ENCODE assay signal across 25 cellular contexts in genomic region chr10:63536678-63537077, GRCh38. TPM values are rescaled to one million over a fixed set of nuclear protein-coding genes. Genes with fewer than 3 reads are reported as not detected.
DNase-seq lines count a peak whose midpoint lies in the region; ATAC-seq, FAIRE-seq and TF ChIP-seq lines count a peak whose summit lies in the region.
"Had no signal": no experiment of that assay in that cellular context is flagged by ENCODE, and none has a peak within 500 bp of the region (broad histone marks: within the 10 kb centered on the region; RNA-seq: fewer than 3 reads in every experiment).

No MANE protein-coding gene starts in this region.

- POLR2A ChIA-PET in HepG2 (lab: Yijun Ruan, JAX): no interaction called here
- POLR2A ChIA-PET in SK-N-SH (lab: Yijun Ruan, JAX): no interaction called here

- H3K4me3 ChIP-seq in HepG2 (replicated peaks in 1 of 3; ENCODE audit: insufficient read depth in 1 of 3, low read depth in 2 of 3, low read length in 3 of 3) (no peak overlapping the region), right lobe of liver (no peak overlapping the region), SK-N-SH (ENCODE audit: low read depth in 2 of 2, low read length in 1 of 2) (no peak overlapping the region)
- H3K4me3 ChIP-seq: BLaER1 had no signal

- DNase-seq in HepG2 (ENCODE audit: low spot score): no peak
- no peak for DNase-seq in right lobe of liver
- no peak for DNase-seq in T-helper 17 cell
- DNase-seq in epithelial cell of prostate (ENCODE audit: low read depth, low spot score): no peak
- DNase-seq in osteocyte (ENCODE audit: extremely low spot score, unreplicated experiment): no peak
- no peak for DNase-seq in SK-N-SH
- DNase-seq in activated CD4-positive, CD25-positive, alpha-beta regulatory T cell treated with anti-CD3 and anti-CD28 coated beads, Interleukin-2, amount 50 U/mL, for 72 hours: no peak
- DNase-seq in retina: no peak
- DNase-seq: Caco-2; CD4-positive, CD25-positive, alpha-beta regulatory T cell; CD8-positive, alpha-beta T cell; DMS 273 treated with DMSO at 0.1 percent for 48 hours; DMS79; EL; GF-D8; GOT3; H7; HCEC 1CT had no signal

- TF ChIP-seq EP300 in HepG2 (IDR thresholded peaks at IDR 0.05; ENCODE audit: low read depth in 2 of 2, low read length in 2 of 2) (no peak), HepG2 (CRISPR knock-in tag; IDR thresholded peaks at IDR 0.05; ENCODE audit: borderline replicate concordance) (no peak), SK-N-SH (IDR thresholded peaks at IDR 0.05; ENCODE audit: borderline replicate concordance in 1 of 2, low read depth in 1 of 2, low read length in 1 of 2) (no peak)

- H3K27me3 ChIP-seq in HepG2 (ENCODE audit: control insufficient read depth in 1 of 2, insufficient read depth in 2 of 2, low read length in 2 of 2): no peaks in the 10 kb centered on the region
- H3K27me3 ChIP-seq in right lobe of liver: no peaks in the 10 kb centered on the region
- H3K27me3 ChIP-seq in SK-N-SH (ENCODE audit: insufficient read depth): no peaks in the 10 kb centered on the region
- H3K27me3 ChIP-seq: BLaER1 had no signal

- no peak overlapping the region for H3K4me2 ChIP-seq in HepG2 (ENCODE audit: low read depth, low read length)
- no peak overlapping the region for H3K4me2 ChIP-seq in SK-N-SH
- H3K4me2 ChIP-seq: BLaER1 had no signal

- TF ChIP-seq POLR2A in HepG2 (IDR thresholded peaks at IDR 0.05; ENCODE audit: insufficient read depth in 1 of 2, low read depth in 2 of 2, low read length in 2 of 2) (no peak), right lobe of liver (IDR thresholded peaks at IDR 0.05) (no peak)

- peaks cover 16% of the 10 kb centered on the region for H3K4me1 Mint-ChIP-seq in T-helper 17 cell
- H3K4me1 Mint-ChIP-seq in osteocyte (ENCODE audit: unreplicated experiment): peaks cover 16% of the 10 kb centered on the region
- H3K4me1 Mint-ChIP-seq: B cell had no signal

- H4K20me1 ChIP-seq in HepG2 (ENCODE audit: insufficient read depth, low read length) (no peaks in the 10 kb centered on the region), SK-N-SH (ENCODE audit: insufficient read depth) (no peaks in the 10 kb centered on the region; the same call in 1 of the 2 replicates)

- intact Hi-C loops in HepG2 (cut with micrococcal nuclease; ENCODE audit: unreplicated experiment) (no loop called here), right lobe of liver (cut with DNase I) (no loop called here)

- H3K9me3 Mint-ChIP-seq in osteocyte (ENCODE audit: unreplicated experiment): no peaks in the 10 kb centered on the region
- H3K9me3 Mint-ChIP-seq: CD4-positive, CD25-positive, alpha-beta regulatory T cell; CD8-positive, alpha-beta T cell had no signal

- peaks cover 16% of the 10 kb centered on the region for H3K79me2 ChIP-seq in HepG2 (ENCODE audit: insufficient read depth, low read length)
- peaks cover 54% of the 10 kb centered on the region for H3K79me2 ChIP-seq in SK-N-SH (ENCODE audit: insufficient read depth)

- no TSS peak for BruUV-seq in HepG2 (replicated peaks; lab: Mats Ljungman, UMichigan)

- ATAC-seq in HepG2: no peak
- ATAC-seq in right lobe of liver: no peak
- ATAC-seq in T-helper 17 cell: no peak
- ATAC-seq: CD8-positive, alpha-beta T cell had no signal

- H3K36me3 Mint-ChIP-seq in T-helper 17 cell (ENCODE audit: low read depth) (peaks cover 2% of the 10 kb centered on the region), osteocyte (ENCODE audit: unreplicated experiment) (peaks cover 1% of the 10 kb centered on the region)
- H3K36me3 Mint-ChIP-seq: CD4-positive, CD25-positive, alpha-beta regulatory T cell; CD8-positive, alpha-beta T cell had no signal

- H2AFZ ChIP-seq in HepG2 (ENCODE audit: low read length): no peak overlapping the region
- no peak overlapping the region for H2AFZ ChIP-seq in SK-N-SH (ENCODE audit: low read depth)

- TF ChIP-seq RAD21 in HepG2 (CRISPR knock-in tag; IDR thresholded peaks at IDR 0.05) (no peak), SK-N-SH (IDR thresholded peaks at IDR 0.05; ENCODE audit: low read length) (no peak)

- H3F3A ChIP-seq in SK-N-SH (replicated peaks; ENCODE audit: insufficient read depth): peaks cover 19% of the 10 kb centered on the region

- no peaks in the 10 kb centered on the region for H3K9me3 ChIP-seq in HepG2 (ENCODE audit: low read length)
- H3K9me3 ChIP-seq in right lobe of liver: no peaks in the 10 kb centered on the region
- H3K9me3 ChIP-seq in T-helper 17 cell (ENCODE audit: control insufficient read depth, low read length, poor library complexity, severe bottlenecking): no peaks in the 10 kb centered on the region
- H3K9me3 ChIP-seq in SK-N-SH: no peaks in the 10 kb centered on the region
- H3K9me3 ChIP-seq: Caco-2 had no signal

- in situ Hi-C loops in HepG2 (cut with HindIII; ENCODE audit: extremely low pct_ligation_motif_present, low pct_unique_long_range_greater_than_20kb): no loop called here

- peak overlapping the region; percentile 67 for H3K27ac Mint-ChIP-seq in T-helper 17 cell
- H3K27ac Mint-ChIP-seq in osteocyte (ENCODE audit: unreplicated experiment): no peak overlapping the region
- H3K27ac Mint-ChIP-seq: B cell; CD4-positive, CD25-positive, alpha-beta regulatory T cell; CD8-positive, alpha-beta T cell had no signal

- no peak overlapping the region for H3K27ac ChIP-seq in HepG2 (ENCODE audit: extremely low read length, insufficient read depth, low read length)
- H3K27ac ChIP-seq in right lobe of liver: no peak overlapping the region
- peak overlapping the region; percentile 58 for H3K27ac ChIP-seq in epithelial cell of prostate
- H3K27ac ChIP-seq in SK-N-SH (ENCODE audit: low read depth in 2 of 2, low read length in 1 of 2): no peak overlapping the region; a peak in 1 of 4 replicates
- H3K27ac ChIP-seq: 22Rv1, BLaER1, C4-2B had no signal

- CTCF ChIA-PET in HepG2 (lab: Yijun Ruan, JAX; ENCODE audit: low intra/inter-chr PET ratio, low total read pairs): no interaction called here
- CTCF ChIA-PET in SK-N-SH (lab: Yijun Ruan, JAX): interaction anchor here (1.1 to 2.3 kb wide), 3 partner anchors 12 to 319 kb away, joined by 3 to 10 read pairs (median 4); no protein-coding TSS in a partner anchor

- H3K9ac ChIP-seq in HepG2 (ENCODE audit: insufficient read depth, low read depth, low read length) (no peak overlapping the region), SK-N-SH (no peak overlapping the region)
- H3K9ac ChIP-seq: BLaER1 had no signal

- H3K9me2 ChIP-seq in SK-N-SH: no peaks in the 10 kb centered on the region

- no peaks in the 10 kb centered on the region for H3K36me3 ChIP-seq in HepG2 (replicated peaks in 1 of 2; ENCODE audit: control insufficient read depth in 1 of 2, insufficient read depth in 2 of 2, low read length in 2 of 2)
- H3K36me3 ChIP-seq in right lobe of liver: no peaks in the 10 kb centered on the region
- peaks cover 0 to 4% of the 10 kb centered on the region in 2 experiments for H3K36me3 ChIP-seq in SK-N-SH (replicated peaks in 1 of 2; ENCODE audit: control insufficient read depth in 1 of 2, insufficient read depth in 2 of 2, low read length in 1 of 2)
- H3K36me3 ChIP-seq: BLaER1 had no signal

- no peaks in the 10 kb centered on the region for H3K27me3 Mint-ChIP-seq in T-helper 17 cell
- H3K27me3 Mint-ChIP-seq in osteocyte (ENCODE audit: unreplicated experiment): no peaks in the 10 kb centered on the region
- H3K27me3 Mint-ChIP-seq: B cell had no signal

- TF ChIP-seq CTCF in HepG2 (CRISPR knock-in tag; IDR thresholded peaks at IDR 0.05) (no peak), right lobe of liver (IDR thresholded peaks at IDR 0.05) (no peak), osteocyte (IDR thresholded peaks at IDR 0.05) (no peak), SK-N-SH (IDR thresholded peaks at IDR 0.05) (no peak)

- H3K4me3 Mint-ChIP-seq in T-helper 17 cell: no peak overlapping the region
- H3K4me3 Mint-ChIP-seq in osteocyte (ENCODE audit: unreplicated experiment): no peak overlapping the region
- H3K4me3 Mint-ChIP-seq: B cell; CD4-positive, CD25-positive, alpha-beta regulatory T cell; CD8-positive, alpha-beta T cell had no signal

- H3K4me1 ChIP-seq in HepG2 (ENCODE audit: insufficient read depth, low read length) (no peaks in the 10 kb centered on the region), right lobe of liver (no peaks in the 10 kb centered on the region), SK-N-SH (ENCODE audit: control insufficient read depth in 1 of 2, insufficient read depth in 2 of 2, low read depth in 1 of 2, low read length in 1 of 2) (peaks cover 4 to 25% of the 10 kb centered on the region in 2 experiments; a peak in 3 of 4 replicates)
- H3K4me1 ChIP-seq: Caco-2 had no signal

- no peak for FAIRE-seq in HepG2 (lab: Jason Lieb, UNC)
- FAIRE-seq: D721Med, GM12891, GM18507 had no signal

TF ChIP-seq in SK-N-SH, 30 proteins besides CTCF, POLR2A, EP300 and RAD21 (continues in another document):
- TF ChIP-seq MXI1 (IDR thresholded peaks at IDR 0.05; ENCODE audit: low read depth, low read length): no peak
- no peak for TF ChIP-seq FOXJ3 (CRISPR knock-in tag; IDR thresholded peaks at IDR 0.05)

RNA-seq across cellular contexts. Expression of gene REEP3, which starts 15.5 kb away (rescaled TPM):
- total RNA-seq in HepG2 (2016; rRNA removed; fragmentation: Illumina TruSeq; extraction: Trizol) (29.1 and 31.4 TPM in 2 replicates), right lobe of liver (10 to 100 TPM; 21.1 to 38.8 (median 28.0) TPM), T-helper 17 cell (10 to 100 TPM; 21.1 TPM), osteocyte (80.4 and 85.7 TPM in 2 replicates)
- 23.6 and 27.7 TPM in 2 replicates for total RNA-seq in HepG2 (2016; cell fraction: cytosol; rRNA removed; fragmentation: Illumina TruSeq; extraction: Trizol; ENCODE audit: low read depth)
- total RNA-seq in HepG2 (2016; cell fraction: insoluble cytoplasmic fraction; rRNA removed; fragmentation: Illumina TruSeq; extraction: Trizol): 27.1 and 27.9 TPM in 2 replicates
- 34.9 and 39.7 TPM in 2 replicates for total RNA-seq in HepG2 (2016; cell fraction: membrane; rRNA removed; fragmentation: Illumina TruSeq; extraction: Trizol)
- total RNA-seq in HepG2 (2016; cell fraction: nucleus; rRNA removed; fragmentation: Illumina TruSeq; extraction: Trizol): 13.9 and 19.8 TPM in 2 replicates
- polyA plus RNA-seq in HepG2 (2011; rRNA removed) (5.3 and 7.1 TPM in 2 replicates), SK-N-SH (2012; rRNA removed) (7.6 and 9.6 TPM in 2 replicates)
- polyA plus RNA-seq in HepG2 (2011; cell fraction: cytosol; rRNA removed): 5.4 and 8.4 TPM in 2 replicates
- polyA plus RNA-seq in HepG2 (2011; cell fraction: nucleus; rRNA removed): 2.7 and 4.4 TPM in 2 replicates
- polyA plus RNA-seq in HepG2 (2012): 8.7 and 10.0 TPM in 2 replicates
- 45.4 and 52.0 TPM in 2 replicates for polyA plus RNA-seq in HepG2 (2016; cell fraction: cytosol; fragmentation: Illumina TruSeq; extraction: Trizol; ENCODE audit: low read depth)
- 20.1 and 20.9 TPM in 2 replicates for polyA plus RNA-seq in HepG2 (2016; cell fraction: insoluble cytoplasmic fraction; fragmentation: Illumina TruSeq; extraction: Trizol; ENCODE audit: low read depth)
- 31.9 and 38.5 TPM in 2 replicates for polyA plus RNA-seq in HepG2 (2016; cell fraction: membrane; fragmentation: Illumina TruSeq; extraction: Trizol; ENCODE audit: low read depth)
- 25.8 and 29.3 TPM in 2 replicates for polyA plus RNA-seq in HepG2 (2016; cell fraction: nucleus; fragmentation: Illumina TruSeq; extraction: Trizol; ENCODE audit: insufficient read depth, low read depth)
- 2.4 and 4.6 TPM in 2 replicates for polyA minus RNA-seq in HepG2 (2011; rRNA and poly(A)+ RNA removed; ENCODE audit: low replicate concordance)
- 9.3 and 9.6 TPM in 2 replicates for polyA minus RNA-seq in HepG2 (2011; cell fraction: cytosol; rRNA and poly(A)+ RNA removed)
- polyA minus RNA-seq in HepG2 (2011; cell fraction: nucleus; rRNA and poly(A)+ RNA removed): 6.3 and 7.8 TPM in 2 replicates
- 13.0 and 17.1 TPM in 2 replicates for polyA plus RNA-seq in SK-N-SH (2012; cell fraction: cytosol; rRNA removed)
- polyA plus RNA-seq in SK-N-SH (2012; cell fraction: nucleus; rRNA removed): 2.8 and 4.7 TPM in 2 replicates
